ENCODE assay signal across 15 cellular contexts in genomic region chr1:229408458-229409037, GRCh38. TPM values are rescaled to one million over a fixed set of nuclear protein-coding genes. Genes with fewer than 3 reads are reported as not detected.
DNase-seq lines count a peak whose midpoint lies in the region; ATAC-seq and TF ChIP-seq lines count a peak whose summit lies in the region.
"Had no signal": no experiment of that assay in that cellular context is flagged by ENCODE, and none has a peak within 500 bp of the region (broad histone marks: within the 10 kb centered on the region; RNA-seq: fewer than 3 reads in every experiment).

No MANE protein-coding gene starts in this region.

- DNase-seq in ELR (ENCODE audit: low read depth): peak; percentile 23
- DNase-seq in NCI-H524 treated with DMSO at 0.1 percent for 48 hours (lab: John Stamatoyannopoulos, UW): peak; percentile 21
- peak; percentile 84 for DNase-seq in endodermal cell
- DNase-seq in activated effector memory CD4-positive, alpha-beta T cell treated with anti-CD3 and anti-CD28 coated beads, Interleukin-2, amount 50 U/mL, for 16 hours: no peak
- DNase-seq in stimulated activated naive CD8-positive, alpha-beta T cell treated with anti-CD3 and anti-CD28 coated beads, Interleukin-15, Interleukin-2, amounts not matched to agents 100 U/mL and 50 U/mL, for 24 hours: no peak
- DNase-seq: activated CD4-positive, alpha-beta T cell treated with anti-CD3 and anti-CD28 coated beads, Interleukin-2, amount 50 U/mL, for 1 hour; activated naive CD4-positive, alpha-beta T cell treated with anti-CD3 and anti-CD28 coated beads, Interleukin-2, amount 10 ng/mL, durations not matched to agents 7 days and 5 days; CD4-positive, alpha-beta memory T cell; natural killer cell; NCI-H2107 had no signal

- peaks cover 27% of the 10 kb centered on the region for H3K4me1 ChIP-seq in endodermal cell (ENCODE audit: control insufficient read depth, insufficient read depth, low read length)

- H3K4me3 Mint-ChIP-seq in endodermal cell (peak overlapping the region; percentile 69), nephron (peak overlapping the region; percentile 20 to 80 (median 40))
- H3K4me3 Mint-ChIP-seq: activated naive CD4-positive, alpha-beta T cell treated with anti-CD3 and anti-CD28 coated beads, Interleukin-2, amount 10 ng/mL, durations not matched to agents 7 days and 5 days had no signal

- H3K4me3 ChIP-seq in endodermal cell (ENCODE audit: low read length): no peak overlapping the region
- H3K4me3 ChIP-seq: GM12878, SJSA1 had no signal

- 79 to 87% methylated on average over 3 to 8 of the region's 8 CpGs for WGBS in endodermal cell (ENCODE audit: insufficient coverage in 1 of 2, insufficient read length in 1 of 2), 2 experiments

- H3K27me3 Mint-ChIP-seq in endodermal cell (ENCODE audit: insufficient read depth): peaks cover 30% of the 10 kb centered on the region
- peaks cover 54% of the 10 kb centered on the region for H3K27me3 Mint-ChIP-seq in nephron (ENCODE audit: low read depth)

- H3K27me3 ChIP-seq in endodermal cell (ENCODE audit: control insufficient read depth, insufficient read depth, low read length, poor library complexity, severe bottlenecking): peaks cover 28% of the 10 kb centered on the region

- H3K9me3 Mint-ChIP-seq in endodermal cell (no peaks in the 10 kb centered on the region), nephron (no peaks in the 10 kb centered on the region)
- H3K9me3 Mint-ChIP-seq: activated naive CD4-positive, alpha-beta T cell treated with anti-CD3 and anti-CD28 coated beads, Interleukin-2, amount 10 ng/mL, durations not matched to agents 7 days and 5 days; CD4-positive, alpha-beta memory T cell; natural killer cell had no signal

- no peaks in the 10 kb centered on the region for H3K36me3 Mint-ChIP-seq in endodermal cell (ENCODE audit: low read depth)
- H3K36me3 Mint-ChIP-seq in nephron (ENCODE audit: low read depth): no peaks in the 10 kb centered on the region
- H3K36me3 Mint-ChIP-seq: activated naive CD4-positive, alpha-beta T cell treated with anti-CD3 and anti-CD28 coated beads, Interleukin-2, amount 10 ng/mL, durations not matched to agents 7 days and 5 days; CD4-positive, alpha-beta memory T cell; natural killer cell had no signal

- H3K36me3 ChIP-seq in endodermal cell (ENCODE audit: control insufficient read depth, insufficient read depth, low read length): no peaks in the 10 kb centered on the region
- H3K36me3 ChIP-seq: SJSA1 had no signal

- no peaks in the 10 kb centered on the region for H3K9me3 ChIP-seq in endodermal cell (ENCODE audit: control insufficient read depth, low read length)
- H3K9me3 ChIP-seq: SJSA1 had no signal

- ATAC-seq in HG02852 (IDR thresholded peaks at IDR 0.05; ENCODE audit: unreplicated experiment): no peak
- ATAC-seq in GM18858 (IDR thresholded peaks at IDR 0.05; ENCODE audit: unreplicated experiment): no peak
- no peak for ATAC-seq in stimulated activated naive CD8-positive, alpha-beta T cell treated with anti-CD3 and anti-CD28 coated beads, Interleukin-15, Interleukin-2, amounts not matched to agents 100 U/mL and 50 U/mL, for 24 hours
- ATAC-seq: GM12878 had no signal

- TF ChIP-seq CTCF in endodermal cell (conservative IDR thresholded peaks at IDR 0.05) (no peak), nephron (IDR thresholded peaks at IDR 0.05; ENCODE audit: unreplicated experiment in 3 of 3) (no peak)

- H3K27ac ChIP-seq in endodermal cell (ENCODE audit: low read depth, low read length): peak overlapping the region; percentile 57
- H3K27ac ChIP-seq: SJSA1 had no signal

- no peak overlapping the region for H3K27ac Mint-ChIP-seq in endodermal cell
- peak overlapping the region; percentile 51 to 95 (median 69) for H3K27ac Mint-ChIP-seq in nephron
- H3K27ac Mint-ChIP-seq: activated naive CD4-positive, alpha-beta T cell treated with anti-CD3 and anti-CD28 coated beads, Interleukin-2, amount 10 ng/mL, durations not matched to agents 7 days and 5 days; CD4-positive, alpha-beta memory T cell; natural killer cell had no signal

- H3K9ac ChIP-seq in endodermal cell (ENCODE audit: extremely low read depth, low read length, poor library complexity, severe bottlenecking): no peak overlapping the region

- peaks cover 33% of the 10 kb centered on the region for H3K4me1 Mint-ChIP-seq in endodermal cell
- peaks cover 54% of the 10 kb centered on the region for H3K4me1 Mint-ChIP-seq in nephron

RNA-seq across cellular contexts. Expression of gene ACTA1, which starts 25.3 kb away (rescaled TPM):
- 10 to 100 TPM in 1 of 2 donors, 1 to 10 TPM in 1; 8.2 to 17.3 TPM for total RNA-seq in endodermal cell
- polyA plus RNA-seq in endodermal cell (2013, experiment 1 of 2): 19.8 TPM
- polyA plus RNA-seq in endodermal cell (2013, experiment 2 of 2): 19.5 TPM
- total RNA-seq: GM12878, SJSA1 had no signal
- polyA plus RNA-seq: CD4-positive, alpha-beta memory T cell had no signal

Comparison
In these comparisons a context has a peak if more than half of its experiments do, and no peak if none do; other contexts are left out.
1. DNase-seq: peak in ELR (single experiment), NCI-H524 treated with DMSO at 0.1 percent for 48 hours (single experiment) and endodermal cell (single experiment); none in activated effector memory CD4-positive, alpha-beta T cell treated with anti-CD3 and anti-CD28 coated beads, Interleukin-2, amount 50 U/mL, for 16 hours (single experiment) and stimulated activated naive CD8-positive, alpha-beta T cell treated with anti-CD3 and anti-CD28 coated beads, Interleukin-15, Interleukin-2, amounts not matched to agents 100 U/mL and 50 U/mL, for 24 hours (single experiment).